8 cellular contexts compared by ENCODE assay signal in genomic region chr1:28885472-28885877, GRCh38. TPM values are rescaled to one million over a fixed set of nuclear protein-coding genes. Genes with fewer than 3 reads are reported as not detected.
A peak's percentile ranks its signal among the peaks of the same experiment; 100 is the strongest.
DNase-seq lines count a peak whose midpoint lies in the region; ATAC-seq, FAIRE-seq and TF ChIP-seq lines count a peak whose summit lies in the region.

No MANE protein-coding gene starts in this region.

- H3K36me3 ChIP-seq in keratinocyte (ENCODE audit: control insufficient read depth in 2 of 2, extremely low read depth in 1 of 2, insufficient read depth in 2 of 2, low read length in 2 of 2) (no peaks in the 10 kb centered on the region), tibial artery (no peaks in the 10 kb centered on the region)

- peaks cover 47% of the 10 kb centered on the region for H3K4me1 Mint-ChIP-seq in activated naive CD4-positive, alpha-beta T cell treated with anti-CD3 and anti-CD28 coated beads for 36 hours (ENCODE audit: low read depth)
- H3K4me1 Mint-ChIP-seq in WTC11 (peaks cover 49% of the 10 kb centered on the region), endothelial cell (ENCODE audit: unreplicated experiment) (peaks cover 40% of the 10 kb centered on the region)

- dilution Hi-C loops in keratinocyte (cut with MboI; ENCODE audit: extremely low pct_ligation_motif_present, low sequenced_read_pairs): no loop called here

- POLR2A ChIA-PET in WTC11 (lab: Charles Lee): interaction anchor here (0.9 to 1.1 kb wide), 4 partner anchors 29 to 296 kb away, joined by 3 to 11 read pairs (median 4); partner anchors contain the start of genes EPB41 and SRSF4

- peak overlapping the region; percentile 56 for H3K9ac ChIP-seq in keratinocyte (ENCODE audit: control insufficient read depth, extremely low read depth, insufficient read depth, low read length)

- H2AFZ ChIP-seq in keratinocyte (ENCODE audit: control insufficient read depth, low read length): peak overlapping the region; percentile 24

- intact Hi-C loops in activated naive CD4-positive, alpha-beta T cell treated with anti-CD3 and anti-CD28 coated beads for 36 hours (cut with micrococcal nuclease): loop anchor here (1.0 to 5.0 kb wide), 6 partner anchors 77 to 638 kb away; partner anchors contain the start of genes RNU11 and SRSF4
- intact Hi-C loops in tibial artery (cut with DNase I; ENCODE audit: low total_unique reads): loop anchor here (5.0 kb wide), 1 partner anchor 237 kb away; the partner anchor contains the start of gene TMEM200B

- H3K27me3 ChIP-seq in keratinocyte (ENCODE audit: control insufficient read depth, extremely low read depth, insufficient read depth, low read length) (no peaks in the 10 kb centered on the region), tibial artery (no peaks in the 10 kb centered on the region)

- H3K27ac ChIP-seq in keratinocyte (ENCODE audit: control insufficient read depth, insufficient read depth, low read length): peak overlapping the region; percentile 73
- peak overlapping the region; percentile 32 to 75 for H3K27ac ChIP-seq in tibial artery

- no peaks in the 10 kb centered on the region for H3K27me3 Mint-ChIP-seq in activated naive CD4-positive, alpha-beta T cell treated with anti-CD3 and anti-CD28 coated beads for 36 hours (ENCODE audit: low read depth)
- peaks cover 10% of the 10 kb centered on the region for H3K27me3 Mint-ChIP-seq in WTC11 (ENCODE audit: low read depth)
- H3K27me3 Mint-ChIP-seq in endothelial cell (ENCODE audit: unreplicated experiment): peaks cover 7% of the 10 kb centered on the region

- CTCF ChIA-PET in activated naive CD4-positive, alpha-beta T cell treated with anti-CD3 and anti-CD28 coated beads for 36 hours (lab: Charles Lee): interaction anchor here (0.6 to 10.7 kb wide), 11 partner anchors 14 to 317 kb away, joined by 3 to 277 read pairs (median 3); partner anchors contain the start of genes EPB41 and SRSF4
- CTCF ChIA-PET in WTC11 (lab: Charles Lee): interaction anchor here (0.6 to 4.3 kb wide), 16 partner anchors 8 to 317 kb away, joined by 3 to 54 read pairs (median 12); partner anchors contain the start of genes EPB41 and TMEM200B

- H3K9me3 ChIP-seq in keratinocyte (ENCODE audit: control insufficient read depth, low read depth, low read length) (no peaks in the 10 kb centered on the region), tibial artery (no peaks in the 10 kb centered on the region)

- peaks cover 4% of the 10 kb centered on the region for H3K79me2 ChIP-seq in keratinocyte (ENCODE audit: control insufficient read depth, insufficient read depth, low read length)

- no peaks in the 10 kb centered on the region for H3K9me3 Mint-ChIP-seq in activated naive CD4-positive, alpha-beta T cell treated with anti-CD3 and anti-CD28 coated beads for 36 hours
- H3K9me3 Mint-ChIP-seq in WTC11 (no peaks in the 10 kb centered on the region), endothelial cell (ENCODE audit: unreplicated experiment) (no peaks in the 10 kb centered on the region)

- H3K36me3 Mint-ChIP-seq in activated naive CD4-positive, alpha-beta T cell treated with anti-CD3 and anti-CD28 coated beads for 36 hours (ENCODE audit: low read depth): peaks cover 2% of the 10 kb centered on the region
- no peaks in the 10 kb centered on the region for H3K36me3 Mint-ChIP-seq in WTC11
- H3K36me3 Mint-ChIP-seq in endothelial cell (ENCODE audit: low read depth, unreplicated experiment): peaks cover 4% of the 10 kb centered on the region

- TF ChIP-seq CTCF in WTC11 (IDR thresholded peaks at IDR 0.05) (no peak), keratinocyte (optimal IDR thresholded peaks at IDR 0.05 in 1 of 3, IDR thresholded peaks at IDR 0.05 in 1 of 3, conservative IDR thresholded peaks at IDR 0.05 in 1 of 3; ENCODE audit: extremely low read depth in 1 of 3, insufficient read depth in 2 of 3, low read length in 3 of 3) (no peak), tibial artery (IDR thresholded peaks at IDR 0.05) (no peak), endothelial cell (IDR thresholded peaks at IDR 0.05; ENCODE audit: unreplicated experiment) (no peak)

- H3K4me2 ChIP-seq in keratinocyte (ENCODE audit: control insufficient read depth, extremely low read depth, insufficient read depth, low read depth, low read length): peak overlapping the region; percentile 23

- H3K27ac Mint-ChIP-seq in activated naive CD4-positive, alpha-beta T cell treated with anti-CD3 and anti-CD28 coated beads for 36 hours: peak overlapping the region; percentile 57
- H3K27ac Mint-ChIP-seq in WTC11 (0 out of 2 replicates have a peak overlapping the region, but pooled peaks have one; percentile 27), endothelial cell (ENCODE audit: unreplicated experiment) (no peak overlapping the region)

- H3K4me3 ChIP-seq in keratinocyte (ENCODE audit: control insufficient read depth in 2 of 3, extremely low read depth in 1 of 3, insufficient read depth in 2 of 3, low read depth in 1 of 3, low read length in 3 of 3) (no peak overlapping the region), tibial artery (no peak overlapping the region)

- H3K9me1 ChIP-seq in keratinocyte (ENCODE audit: control insufficient read depth, extremely low read depth, insufficient read depth, low read length): no peaks in the 10 kb centered on the region

- no peak overlapping the region for H3K4me3 Mint-ChIP-seq in activated naive CD4-positive, alpha-beta T cell treated with anti-CD3 and anti-CD28 coated beads for 36 hours
- H3K4me3 Mint-ChIP-seq in WTC11: no peak overlapping the region
- H3K4me3 Mint-ChIP-seq in endothelial cell (ENCODE audit: unreplicated experiment): no peak overlapping the region

- no peak for DNase-seq in activated naive CD4-positive, alpha-beta T cell treated with anti-CD3 and anti-CD28 coated beads for 36 hours
- DNase-seq in activated naive CD4-positive, alpha-beta T cell (lab: John Stamatoyannopoulos, UW): no peak
- DNase-seq in WTC11 (ENCODE audit: low spot score): no peak
- no peak for DNase-seq in keratinocyte (ENCODE audit: low read depth, low spot score)
- DNase-seq in tibial artery: no peak
- DNase-seq in endothelial cell (ENCODE audit: low spot score): no peak
- no peak for DNase-seq in globus pallidus (ENCODE audit: low spot score)
- DNase-seq in pons (ENCODE audit: low spot score): no peak

- no peak for FAIRE-seq in keratinocyte (lab: Jason Lieb, UNC)

- no peaks in the 10 kb centered on the region for H4K20me1 ChIP-seq in keratinocyte (ENCODE audit: control insufficient read depth, extremely low read depth, insufficient read depth, low read length)

- no peak for ATAC-seq in WTC11

- peaks cover 26% of the 10 kb centered on the region for H3K4me1 ChIP-seq in keratinocyte (ENCODE audit: control insufficient read depth, extremely low read depth, insufficient read depth, low read length)
- peaks cover 0 to 40% (median 28%) of the 10 kb centered on the region in 4 donors for H3K4me1 ChIP-seq in tibial artery

TF ChIP-seq in WTC11, 78 proteins besides CTCF, POLR2A, EP300 and RAD21 (continues in another document):
- TF ChIP-seq IRF1 (CRISPR knock-in tag; IDR thresholded peaks at IDR 0.05): no peak
- TF ChIP-seq ZNF532 (CRISPR knock-in tag; IDR thresholded peaks at IDR 0.05; ENCODE audit: borderline replicate concordance): no peak

RNA-seq across cellular contexts. Expression of gene EPB41, which starts 28.9 kb away (rescaled TPM):
- total RNA-seq in activated naive CD4-positive, alpha-beta T cell treated with anti-CD3 and anti-CD28 coated beads for 36 hours: 100 to 1,000 TPM in 1 of 2 experiments, 10 to 100 TPM in 1; 97.4 to 100 TPM
- total RNA-seq in WTC11 (2021) (80.6 to 85.0 TPM (median 81.2 TPM) in 3 replicates), endothelial cell (ENCODE audit: unreplicated experiment) (82.6 TPM)
- polyA plus RNA-seq in keratinocyte: 16.4 to 23.6 TPM (median 21.1 TPM) in 3 replicates
- 28.2 TPM for polyA plus RNA-seq in keratinocyte (2011; ENCODE audit: low read depth)
- 12.6 and 22.4 TPM in 2 replicates for polyA plus RNA-seq in keratinocyte (2011; cell fraction: cytosol; rRNA removed)
- polyA plus RNA-seq in keratinocyte (2011; cell fraction: nucleus; rRNA removed): 44.3 and 50.2 TPM in 2 replicates
- 9.3 and 16.2 TPM in 2 replicates for polyA plus RNA-seq in keratinocyte (2012; ENCODE audit: low replicate concordance)
- 25.9 to 43.2 TPM (median 29.4 TPM) in 3 replicates for polyA minus RNA-seq in keratinocyte
- polyA minus RNA-seq in keratinocyte (2011; cell fraction: cytosol; rRNA and poly(A)+ RNA removed): 15.5 TPM
- polyA minus RNA-seq in keratinocyte (2011; cell fraction: nucleus; rRNA and poly(A)+ RNA removed): 32.4 and 65.4 TPM in 2 replicates
